ENCODE assay signal across 8 cellular contexts in the genomic region with DNA sequence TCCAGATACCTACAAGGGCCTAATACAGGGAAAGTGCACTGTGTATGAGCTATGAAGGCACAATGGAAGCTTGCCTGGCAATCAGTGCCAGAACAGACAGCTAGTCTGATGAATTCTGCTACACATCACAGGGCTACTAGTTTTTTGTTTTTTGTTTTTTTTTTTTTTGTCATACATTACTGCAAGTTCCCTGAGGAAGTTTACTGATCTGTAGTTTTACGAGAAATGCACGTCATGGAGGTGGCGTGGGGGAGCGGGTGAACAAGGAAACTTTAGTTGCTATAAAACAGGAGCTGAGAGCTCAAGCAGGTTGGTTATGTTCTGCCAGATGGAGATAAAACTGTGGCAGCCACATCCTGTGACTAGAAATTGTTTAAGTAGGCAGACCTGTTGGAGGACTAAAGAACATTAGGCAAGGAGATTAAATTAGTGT. TPM values are rescaled to one million over a fixed set of nuclear protein-coding genes. Genes with fewer than 3 reads are reported as not detected.
DNase-seq lines count a peak whose midpoint lies in the region; ATAC-seq and TF ChIP-seq lines count a peak whose summit lies in the region.

No MANE protein-coding gene starts in this region.

- DNase-seq in Kasumi-1 (lab: John Stamatoyannopoulos, UW): peak; percentile 30 to 38
- DNase-seq in activated CD8-positive, alpha-beta memory T cell treated with anti-CD3 and anti-CD28 coated beads, Interleukin-2, amount 50 U/mL, for 24 hours (ENCODE audit: extremely low read depth): peak; percentile 52
- peak; percentile 73 to 74 for DNase-seq in left colon
- no peak for DNase-seq in kidney glomerular epithelial cell (lab: John Stamatoyannopoulos, UW)
- no peak for DNase-seq in GM13976 (ENCODE audit: low spot score)

- peak overlapping the region; percentile 63 for H3K4me3 Mint-ChIP-seq in stimulated activated memory B cell treated with anti-CD40 and anti-IgM and Interleukin-4, amounts not matched to agents 10 μg/mL and 1 μg/mL and 100 μg/mL, for 72 hours

- no peak for TF ChIP-seq CTCF in GM13976 (IDR thresholded peaks at IDR 0.05; ENCODE audit: borderline replicate concordance, control extremely low read depth, extremely low read depth, insufficient read depth, missing control alignments)

- ATAC-seq in GM18511 (IDR thresholded peaks at IDR 0.05; ENCODE audit: unreplicated experiment) (peak; percentile 28), left colon (peak; percentile 88), GM21717 (IDR thresholded peaks at IDR 0.05; ENCODE audit: unreplicated experiment) (no peak)
- peak; percentile 55 for ATAC-seq in stimulated activated memory B cell treated with anti-CD40 and anti-IgM and Interleukin-4, amounts not matched to agents 10 μg/mL and 1 μg/mL and 100 μg/mL, for 72 hours

- H3K27me3 Mint-ChIP-seq in stimulated activated memory B cell treated with anti-CD40 and anti-IgM and Interleukin-4, amounts not matched to agents 10 μg/mL and 1 μg/mL and 100 μg/mL, for 72 hours: no peaks in the 10 kb centered on the region

- intact Hi-C loops in left colon (cut with DNase I, micrococcal nuclease): no loop called here

- in situ Hi-C loops in GM13976 (cut with MboI; ENCODE audit: low sequenced_read_pairs, unreplicated experiment): no loop called here

- H3K9me3 Mint-ChIP-seq in stimulated activated memory B cell treated with anti-CD40 and anti-IgM and Interleukin-4, amounts not matched to agents 10 μg/mL and 1 μg/mL and 100 μg/mL, for 72 hours: no peaks in the 10 kb centered on the region

- H3K4me1 Mint-ChIP-seq in stimulated activated memory B cell treated with anti-CD40 and anti-IgM and Interleukin-4, amounts not matched to agents 10 μg/mL and 1 μg/mL and 100 μg/mL, for 72 hours: peaks cover 53% of the 10 kb centered on the region

- peak overlapping the region; percentile 92 for H3K27ac Mint-ChIP-seq in stimulated activated memory B cell treated with anti-CD40 and anti-IgM and Interleukin-4, amounts not matched to agents 10 μg/mL and 1 μg/mL and 100 μg/mL, for 72 hours

- H3K36me3 Mint-ChIP-seq in stimulated activated memory B cell treated with anti-CD40 and anti-IgM and Interleukin-4, amounts not matched to agents 10 μg/mL and 1 μg/mL and 100 μg/mL, for 72 hours: peaks cover 13% of the 10 kb centered on the region

RNA-seq across cellular contexts. Expression of gene PTPRC, which starts 17.7 kb away (rescaled TPM):
- 10 to 100 TPM in 1 of 2 donors, 1 to 10 TPM in 1; 6.3 to 22.4 TPM for total RNA-seq in left colon

Comparison
In these comparisons a context has a peak if more than half of its experiments do, and no peak if none do; other contexts are left out.
1. DNase-seq: peak in Kasumi-1 (2 of 2), activated CD8-positive, alpha-beta memory T cell treated with anti-CD3 and anti-CD28 coated beads, Interleukin-2, amount 50 U/mL, for 24 hours (single experiment) and left colon (2 of 2); none in kidney glomerular epithelial cell (single experiment) and GM13976 (single experiment).